In genomic region chr10:47384148-47384921, GRCh38 we compare ENCODE assay signal across 8 cellular contexts. TPM values are rescaled to one million over a fixed set of nuclear protein-coding genes. Genes with fewer than 3 reads are reported as not detected.
DNase-seq lines count a peak whose midpoint lies in the region; ATAC-seq and TF ChIP-seq lines count a peak whose summit lies in the region.

Gene ZNF488, minus strand, starts transcription at chr10:47384293. Its CDS starts 15,464 bp downstream, at chr10:47368829.

- DNase-seq in A673 (ENCODE audit: low spot score) (peak; percentile 69), NCI-H226 (peak; percentile 70), chondrocyte (ENCODE audit: low spot score) (peak; percentile 81), kidney tubule cell (ENCODE audit: low spot score) (peak; percentile 84)
- peak; percentile 54 to 63 for DNase-seq in activated CD4-positive, alpha-beta T cell treated with anti-CD3 and anti-CD28 coated beads for 24 hours (ENCODE audit: low read depth in 2 of 2)
- DNase-seq in stimulated activated CD4-positive, alpha-beta T cell treated with anti-CD3 and anti-CD28 coated beads, Interleukin-15, amount 100 ng/mL, for 24 hours, result peak; percentile 84

- POLR2A ChIA-PET in A673 (lab: Charles Lee; ENCODE audit: low non-redundant PET), result no interaction called here

- peaks cover 7% of the 10 kb centered on the region for H3K4me1 ChIP-seq in A673 (ENCODE audit: insufficient read depth, low read length, poor library complexity, severe bottlenecking)

- intact Hi-C loops in A673 (cut with micrococcal nuclease; ENCODE audit: unreplicated experiment), result no loop called here

- peak within 1 kb of the TSS; percentile 68 for H3K4me3 ChIP-seq in A673 (ENCODE audit: low read depth, low read length, poor library complexity, severe bottlenecking)

- peaks cover 2% of the 10 kb centered on the region for H3K36me3 Mint-ChIP-seq in chondrocyte (ENCODE audit: low read depth)

- TF ChIP-seq CTCF in A673 (conservative IDR thresholded peaks at IDR 0.05; ENCODE audit: low read depth, low read length), result no peak
- TF ChIP-seq CTCF in chondrocyte (IDR thresholded peaks at IDR 0.05), result peak; percentile 11

- BruUV-seq in A673 (replicated peaks; lab: Mats Ljungman, UMichigan), result no TSS peak

- H3K27me3 ChIP-seq in A673 (replicated peaks; ENCODE audit: insufficient read depth, low read depth, low read length, poor library complexity), result peaks cover 29% of the 10 kb centered on the region

- H3K9me3 ChIP-seq in A673 (ENCODE audit: low read depth, low read length, poor library complexity, severe bottlenecking), result no peaks in the 10 kb centered on the region

- H3K4me1 Mint-ChIP-seq in chondrocyte (ENCODE audit: low read depth), result peaks cover 10% of the 10 kb centered on the region

- no peaks in the 10 kb centered on the region for H3K36me3 ChIP-seq in A673 (ENCODE audit: insufficient read depth, low read length, poor library complexity, severe bottlenecking)

- peaks cover 20% of the 10 kb centered on the region for H3K27me3 Mint-ChIP-seq in chondrocyte (ENCODE audit: low read depth)

- CTCF ChIA-PET in A673 (lab: Charles Lee), result no interaction called here

- H3K9me3 Mint-ChIP-seq in chondrocyte (ENCODE audit: low read depth), result peaks cover 4% of the 10 kb centered on the region

- ATAC-seq in GM18868 (IDR thresholded peaks at IDR 0.05; ENCODE audit: unreplicated experiment) (peak; percentile 95), HG03103 (IDR thresholded peaks at IDR 0.05; ENCODE audit: low read depth, unreplicated experiment) (peak; percentile 96)

- H3K27ac Mint-ChIP-seq in chondrocyte (ENCODE audit: unreplicated experiment), result peak within 1 kb of the TSS; percentile 24

- peak within 1 kb of the TSS; percentile 88 for H3K4me3 Mint-ChIP-seq in chondrocyte (ENCODE audit: unreplicated experiment)

- H3K27ac ChIP-seq in A673 (ENCODE audit: low read depth, low read length, poor library complexity, severe bottlenecking), result no peak within 1 kb of the TSS

RNA-seq across cellular contexts. Expression of gene ZNF488, which starts in this region (rescaled TPM):
- 0.09 TPM in 2 replicates for total RNA-seq in A673 (2021)
- total RNA-seq in chondrocyte, result 0.10 to 1.1 TPM (median 0.17 TPM) in 3 replicates

Comparison
In these comparisons a context has a peak if more than half of its experiments do, and no peak if none do; other contexts are left out.
1. Peak in DNase-seq and H3K4me3 ChIP-seq in A673; RNA of the gene not detected or under 1 TPM.